In the genomic region with DNA sequence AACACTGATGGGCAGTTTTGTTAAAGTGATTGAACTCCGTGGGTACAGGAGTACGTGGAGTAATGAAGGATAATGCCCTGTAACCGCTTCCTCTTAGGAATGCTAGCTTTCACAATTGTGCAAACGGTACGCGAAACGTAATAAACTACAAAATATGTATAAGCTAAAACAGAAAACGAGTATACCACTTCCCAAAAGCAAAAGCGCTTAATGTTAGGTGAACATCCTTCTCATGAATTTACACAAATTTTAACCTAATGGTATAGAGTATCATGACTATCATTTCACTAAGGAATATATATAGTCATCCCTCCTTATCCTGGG, we compare ENCODE assay signal across 8 cellular contexts. TPM values are rescaled to one million over a fixed set of nuclear protein-coding genes. Genes with fewer than 3 reads are reported as not detected.
A peak's percentile ranks its signal among the peaks of the same experiment; 100 is the strongest.
DNase-seq lines count a peak whose midpoint lies in the region; ATAC-seq and TF ChIP-seq lines count a peak whose summit lies in the region.

No MANE protein-coding gene starts in this region.

- peaks cover 15% of the 10 kb centered on the region for H3K79me2 ChIP-seq in mammary epithelial cell (ENCODE audit: insufficient read depth, low read length)

- H3K27me3 Mint-ChIP-seq in naive thymus-derived CD8-positive, alpha-beta T cell = no peaks in the 10 kb centered on the region

- peaks cover 0 to 5% (median 3%) of the 10 kb centered on the region in 3 donors for H3K36me3 Mint-ChIP-seq in naive thymus-derived CD8-positive, alpha-beta T cell

- H3K9ac ChIP-seq in mammary epithelial cell (ENCODE audit: insufficient read depth, low read length) = peak overlapping the region; percentile 49

- DNase-seq in BJ (ENCODE audit: low read depth) (no peak), mammary epithelial cell (no peak), GM19238 (ENCODE audit: insufficient read length, low spot score) (no peak), iPS-NIHi7 (ENCODE audit: extremely low spot score) (no peak), KG1 (lab: John Stamatoyannopoulos, UW) (no peak)
- no peak for DNase-seq in naive thymus-derived CD8-positive, alpha-beta T cell
- DNase-seq in effector CD8-positive, alpha-beta T cell (lab: John Stamatoyannopoulos, UW) = no peak

- TF ChIP-seq CTCF in BJ (IDR thresholded peaks at IDR 0.05; ENCODE audit: insufficient read depth, low read depth, low read length) (no peak), mammary epithelial cell (conservative IDR thresholded peaks at IDR 0.05 in 1 of 2, IDR thresholded peaks at IDR 0.05 in 1 of 2; ENCODE audit: extremely low read depth in 1 of 2, insufficient read depth in 1 of 2, low read depth in 1 of 2, low read length in 2 of 2) (no peak)

- H3K27me3 ChIP-seq in BJ (ENCODE audit: control insufficient read depth, insufficient read depth, low read length) (no peaks in the 10 kb centered on the region), mammary epithelial cell (ENCODE audit: insufficient read depth, low read length) (no peaks in the 10 kb centered on the region)

- dilution Hi-C loops in mammary epithelial cell (cut with HindIII; ENCODE audit: low sequenced_read_pairs) = no loop called here

- H3K4me3 ChIP-seq in BJ (ENCODE audit: low read depth, low read length) (peak overlapping the region; percentile 80), mammary epithelial cell (replicated peaks in 1 of 3; ENCODE audit: insufficient read depth in 1 of 3, low read depth in 2 of 3, low read length in 3 of 3) (peak overlapping the region; percentile 24 to 87 (median 47))

- H3K4me1 ChIP-seq in mammary epithelial cell (ENCODE audit: insufficient read depth, low read length) = peaks cover 10% of the 10 kb centered on the region

- no peaks in the 10 kb centered on the region for H3K9me3 Mint-ChIP-seq in naive thymus-derived CD8-positive, alpha-beta T cell

- peak; percentile 3 for ATAC-seq in HG03378 (IDR thresholded peaks at IDR 0.05; ENCODE audit: unreplicated experiment)
- ATAC-seq in naive thymus-derived CD8-positive, alpha-beta T cell = no peak

- no TSS peak for BruUV-seq in mammary epithelial cell (replicated peaks; lab: Mats Ljungman, UMichigan)

- H3K36me3 ChIP-seq in BJ (ENCODE audit: control insufficient read depth, insufficient read depth, low read length) (no peaks in the 10 kb centered on the region), mammary epithelial cell (ENCODE audit: insufficient read depth, low read length) (no peaks in the 10 kb centered on the region)

- H3K4me1 Mint-ChIP-seq in naive thymus-derived CD8-positive, alpha-beta T cell = peaks cover 7 to 29% (median 26%) of the 10 kb centered on the region in 4 donors

- peak overlapping the region; percentile 98 for H2AFZ ChIP-seq in mammary epithelial cell (ENCODE audit: low read depth, low read length)

- CTCF ChIA-PET in BJ (lab: Yijun Ruan, JAX) (interaction anchor here (0.5 to 1.3 kb wide), 18 partner anchors 8 to 1921 kb away, joined by 3 to 6 read pairs (median 3); a partner anchor contains a TSS), mammary epithelial cell (lab: Charles Lee; ENCODE audit: low non-redundant PET) (interaction anchor here (0.6 to 0.9 kb wide), 3 partner anchors 379 to 425 kb away, joined by 4 to 15 read pairs (median 14); no protein-coding TSS in a partner anchor)

- POLR2A ChIA-PET in BJ (lab: Charles Lee) = no interaction called here
- POLR2A ChIA-PET in naive thymus-derived CD8-positive, alpha-beta T cell (lab: Charles Lee) = interaction anchor here (0.8 to 3.0 kb wide), 6 partner anchors 25 to 426 kb away, joined by 3 to 29 read pairs (median 8); a partner anchor contains a TSS

- in situ Hi-C loops in mammary epithelial cell (cut with MboI; ENCODE audit: low sequenced_read_pairs in 2 of 2) = loop anchor here in 1 of 2 donors (25.0 kb wide), 1 partner anchor 385 kb away; no protein-coding TSS in a partner anchor

- H3K4me2 ChIP-seq in mammary epithelial cell (ENCODE audit: insufficient read depth, low read depth, low read length) = peak overlapping the region; percentile 98

- peak overlapping the region; percentile 83 to 98 (median 94) for H3K4me3 Mint-ChIP-seq in naive thymus-derived CD8-positive, alpha-beta T cell

- no peaks in the 10 kb centered on the region for H3K9me3 ChIP-seq in mammary epithelial cell (replicated peaks; ENCODE audit: insufficient read depth, low read length)

- H3K27ac ChIP-seq in mammary epithelial cell (ENCODE audit: insufficient read depth, low read depth, low read length) = no peak overlapping the region

- H4K20me1 ChIP-seq in mammary epithelial cell (ENCODE audit: insufficient read depth, low read length) = no peaks in the 10 kb centered on the region

- intact Hi-C loops in mammary epithelial cell (cut with micrococcal nuclease) = loop anchor here (1.0 to 5.0 kb wide), 4 partner anchors 33 to 380 kb away; a partner anchor contains a TSS

- 28% methylated on average over 6 of the region's 9 CpGs for WGBS in mammary epithelial cell (ENCODE audit: low coverage, missing lambda C conversion rate)

- peak overlapping the region; percentile 92 to 99 (median 96) for H3K27ac Mint-ChIP-seq in naive thymus-derived CD8-positive, alpha-beta T cell

RNA-seq across cellular contexts. Expression of a gene that starts 0.4 kb away (rescaled TPM):
- polyA plus RNA-seq in BJ (2011; rRNA removed) (5.0 and 9.2 TPM in 2 replicates), mammary epithelial cell (1.2 TPM)
- polyA minus RNA-seq in BJ (2011; rRNA and poly(A)+ RNA removed) = 2.4 and 2.5 TPM in 2 replicates
- total RNA-seq in mammary epithelial cell = 1 to 10 TPM; 5.7 to 5.9 TPM
- polyA minus RNA-seq in mammary epithelial cell = not detected
- 10 to 100 TPM in 1 of 2 experiments, 1 to 10 TPM in 1; 9.6 to 11.0 TPM for total RNA-seq in naive thymus-derived CD8-positive, alpha-beta T cell
- 1 to 10 TPM; 3.6 to 5.9 (median 5.3) TPM for polyA plus RNA-seq in naive thymus-derived CD8-positive, alpha-beta T cell

RNA-seq across cellular contexts. Expression of a gene that starts 33.6 kb away (rescaled TPM):
- polyA plus RNA-seq in BJ (2011; rRNA removed) (3.9 and 7.7 TPM in 2 replicates), mammary epithelial cell (7.8 TPM)
- 5.0 and 5.6 TPM in 2 replicates for polyA minus RNA-seq in BJ (2011; rRNA and poly(A)+ RNA removed)
- total RNA-seq in mammary epithelial cell = 10 to 100 TPM; 18.7 to 21.2 TPM
- polyA minus RNA-seq in mammary epithelial cell = 15.1 TPM
- total RNA-seq in naive thymus-derived CD8-positive, alpha-beta T cell = 10 to 100 TPM; 68.5 to 76.1 TPM
- 10 to 100 TPM; 13.4 to 21.4 (median 19.3) TPM for polyA plus RNA-seq in naive thymus-derived CD8-positive, alpha-beta T cell
